Comparison of ENCODE assay signal across 7 cellular contexts in genomic region chr5:119275146-119275872, GRCh38.
DNase-seq lines count a peak whose midpoint lies in the region; ATAC-seq and TF ChIP-seq lines count a peak whose summit lies in the region.

No MANE protein-coding gene starts in this region.

- peaks cover 23% of the 10 kb centered on the region for H3F3A ChIP-seq in PC-9 (ENCODE audit: insufficient read depth, low read depth)

- ATAC-seq in GM19035 (IDR thresholded peaks at IDR 0.05; ENCODE audit: unreplicated experiment), result peak; percentile 21
- ATAC-seq in HG02885 (IDR thresholded peaks at IDR 0.05; ENCODE audit: poor library complexity, unreplicated experiment), result peak; percentile 13
- no peak for ATAC-seq in sciatic nerve

- no peaks in the 10 kb centered on the region for H3K27me3 ChIP-seq in PC-9 (ENCODE audit: insufficient read depth, low read depth)

- H2AFZ ChIP-seq in PC-9, result no peak overlapping the region

- no peaks in the 10 kb centered on the region for H3K9me2 ChIP-seq in PC-9 (ENCODE audit: insufficient read depth)

- no peak for TF ChIP-seq CTCF in PC-9 (conservative IDR thresholded peaks at IDR 0.05)

- H3K4me3 ChIP-seq in PC-9, result no peak overlapping the region

- H3K36me3 ChIP-seq in PC-9 (ENCODE audit: low read depth), result no peaks in the 10 kb centered on the region

- peaks cover 17% of the 10 kb centered on the region; the same call in 1 of the 2 replicates for H3K79me2 ChIP-seq in PC-9 (ENCODE audit: low read depth)

- peak overlapping the region; percentile 71 for H3K4me2 ChIP-seq in PC-9

- intact Hi-C loops in PC-9 (cut with micrococcal nuclease; ENCODE audit: unreplicated experiment), result no loop called here
- intact Hi-C loops in cardiac septum (cut with DNase I), result no loop called here
- intact Hi-C loops in sciatic nerve (cut with DNase I), result no loop called here

- POLR2A ChIA-PET in PC-9 (lab: Charles Lee; ENCODE audit: unreplicated experiment), result interaction anchor here (0.6 kb wide), 1 partner anchor 13 kb away, joined by 6 read pairs; no protein-coding TSS in a partner anchor

- DNase-seq in PC-9 (peak in 1 of 2 experiments; percentile 52), glomerular visceral epithelial cell (ENCODE audit: extremely low spot score) (peak; percentile 57), cardiac septum (ENCODE audit: low spot score) (no peak), sciatic nerve (ENCODE audit: low spot score) (no peak), iPS-NIHi11 (ENCODE audit: low spot score) (no peak)

- CTCF ChIA-PET in PC-9 (lab: Charles Lee), result no interaction called here

- no peaks in the 10 kb centered on the region for H4K20me1 ChIP-seq in PC-9 (ENCODE audit: insufficient read depth)

- H3K27ac ChIP-seq in PC-9, result peak overlapping the region; percentile 92

- BruUV-seq in PC-9 (replicated peaks; lab: Mats Ljungman, UMichigan), result no TSS peak

- H3K4me1 ChIP-seq in PC-9 (replicated peaks; ENCODE audit: insufficient read depth), result peaks cover 43% of the 10 kb centered on the region

- no peaks in the 10 kb centered on the region for H3K9me3 ChIP-seq in PC-9 (ENCODE audit: insufficient read depth, low read depth)
